In genomic region chr11:120023551-120023950, GRCh38 we compare ENCODE assay signal across 25 cellular contexts.
"Had no signal": no experiment of that assay in that cellular context is flagged by ENCODE, and none has a peak within 500 bp of the region (broad histone marks: within the 10 kb centered on the region; RNA-seq: fewer than 3 reads in every experiment).

No MANE protein-coding gene starts in this region.

- ATAC-seq: activated CD8-positive, alpha-beta T cell treated with anti-CD3 and anti-CD28 coated beads, Interleukin-2, amount 10 ng/mL, durations not matched to agents 7 days and 5 days had no signal

- H3K36me3 ChIP-seq: MG63, Peyer's patch, SJSA1 had no signal

- DNase-seq: activated CD4-positive, alpha-beta T cell treated with anti-CD3 and anti-CD28 coated beads for 48 hours; activated CD4-positive, alpha-beta T cell treated with anti-CD3 and anti-CD28 coated beads, Interleukin-2, amount 50 U/mL, for 4 hours; activated CD4-positive, CD25-positive, alpha-beta regulatory T cell treated with anti-CD3 and anti-CD28 coated beads, Interleukin-2, amount 50 U/mL, for 72 hours; activated CD8-positive, alpha-beta memory T cell treated with anti-CD3 and anti-CD28 coated beads, Interleukin-2, amount 50 U/mL, for 48 hours; activated CD8-positive, alpha-beta T cell treated with anti-CD3 and anti-CD28 coated beads, Interleukin-2, amount 10 ng/mL, durations not matched to agents 7 days and 5 days; activated effector memory CD4-positive, alpha-beta T cell treated with Interleukin-2 at 50 U/mL for 16 hours; activated naive CD4-positive, alpha-beta T cell; activated T-cell treated with anti-CD3 and anti-CD28 coated beads, Interleukin-2, amount 50 U/mL, for 1 hour; aorta; caudate nucleus; MG63; MV-4-11; NCI-H1092 treated with DMSO at 0.1 percent for 48 hours; NCI-H1436; NCI-H1694 treated with DMSO at 0.1 percent for 48 hours; NCI-H2029 treated with DMSO at 0.1 percent for 48 hours; NCI-H510A treated with DMSO at 0.1 percent for 48 hours; Right ventricle myocardium superior; SW 1271 had no signal

- H3K4me1 Mint-ChIP-seq: activated naive CD4-positive, alpha-beta T cell treated with anti-CD3 and anti-CD28 coated beads, Interleukin-2, amount 50 U/mL, for 24 hours had no signal

- H3K4me3 ChIP-seq: MG63, Peyer's patch, SJSA1 had no signal

- H3K27ac ChIP-seq: Peyer's patch, RWPE1, SJSA1 had no signal

- H3K9me3 Mint-ChIP-seq: activated naive CD4-positive, alpha-beta T cell treated with anti-CD3 and anti-CD28 coated beads, Interleukin-2, amount 50 U/mL, for 24 hours; T-helper 2 cell treated with Interferon-gamma antibody and Interleukin-4, amounts not matched to agents 5 μg/mL and 100 μg/mL, for 36 hours had no signal

- H3K27me3 ChIP-seq: Peyer's patch, SJSA1 had no signal

- H3K4me3 Mint-ChIP-seq: activated CD8-positive, alpha-beta T cell treated with anti-CD3 and anti-CD28 coated beads, Interleukin-2, amount 10 ng/mL, durations not matched to agents 7 days and 5 days; activated naive CD4-positive, alpha-beta T cell treated with anti-CD3 and anti-CD28 coated beads, Interleukin-2, amount 50 U/mL, for 24 hours; T-helper 2 cell treated with Interferon-gamma antibody and Interleukin-4, amounts not matched to agents 5 μg/mL and 100 μg/mL, for 36 hours had no signal

- H3K4me1 ChIP-seq: Peyer's patch, SJSA1 had no signal

- H3K36me3 Mint-ChIP-seq: activated naive CD4-positive, alpha-beta T cell treated with anti-CD3 and anti-CD28 coated beads, Interleukin-2, amount 50 U/mL, for 24 hours; brain had no signal

- H3K9me3 ChIP-seq: MG63, Peyer's patch, SJSA1 had no signal

- H3K27ac Mint-ChIP-seq: activated CD8-positive, alpha-beta T cell treated with anti-CD3 and anti-CD28 coated beads, Interleukin-2, amount 10 ng/mL, durations not matched to agents 7 days and 5 days; activated naive CD4-positive, alpha-beta T cell treated with anti-CD3 and anti-CD28 coated beads, Interleukin-2, amount 50 U/mL, for 24 hours; T-helper 2 cell treated with Interferon-gamma antibody and Interleukin-4, amounts not matched to agents 5 μg/mL and 100 μg/mL, for 36 hours had no signal
